8 cellular contexts compared by ENCODE assay signal in genomic region chr12:62260733-62261683, GRCh38. TPM values are rescaled to one million over a fixed set of nuclear protein-coding genes. Genes with fewer than 3 reads are reported as not detected.
DNase-seq lines count a peak whose midpoint lies in the region; ATAC-seq and TF ChIP-seq lines count a peak whose summit lies in the region.

No MANE protein-coding gene starts in this region.

- H3K36me3 Mint-ChIP-seq in Calu3 (ENCODE audit: insufficient read depth, unreplicated experiment): peaks cover 32% of the 10 kb centered on the region

- TF ChIP-seq CTCF in Calu3 (IDR thresholded peaks at IDR 0.05; ENCODE audit: unreplicated experiment): no peak
- TF ChIP-seq CTCF in adrenal gland (IDR thresholded peaks at IDR 0.05): no peak

- 1 to 3% (median 2%) methylated on average over 19 to 26 of the region's 26 CpGs for WGBS in adrenal gland, 4 donors

- DNase-seq in Calu3 (peak; percentile 30), HPDE6-E6E7 (ENCODE audit: extremely low spot score) (peak; percentile 26), SJSA1 (ENCODE audit: low read depth in 1 of 2, low spot score in 2 of 2) (peak in 1 of 2 experiments; percentile 40), adrenal gland (peak in 6 of 7 donors; percentile 38 to 73 (median 46)), left ventricle myocardium superior (no peak), putamen (ENCODE audit: low spot score) (peak; percentile 63), 8988T (no peak)

- TSS peak; percentile 35 for BruUV-seq in Calu3 (replicated peaks; lab: Mats Ljungman, UMichigan)

- H3K27ac ChIP-seq in SJSA1 (peak overlapping the region; percentile 61), adrenal gland (peak overlapping the region; percentile 86 to 98 (median 94))

- H3K9me3 Mint-ChIP-seq in Calu3 (ENCODE audit: low read depth, unreplicated experiment): no peaks in the 10 kb centered on the region

- H3K4me1 ChIP-seq in SJSA1 (replicated peaks): no peaks in the 10 kb centered on the region
- H3K4me1 ChIP-seq in adrenal gland (replicated peaks in 1 of 2): peaks cover 15 to 65% of the 10 kb centered on the region in 2 donors

- no peaks in the 10 kb centered on the region for H3K27me3 ChIP-seq in SJSA1 (replicated peaks)
- no peaks in the 10 kb centered on the region for H3K27me3 ChIP-seq in adrenal gland

- TF ChIP-seq POLR2A in adrenal gland (IDR thresholded peaks at IDR 0.05): no peak

- CTCF ChIA-PET in Calu3 (lab: Charles Lee): no interaction called here

- peaks cover 18% of the 10 kb centered on the region for H3K4me1 Mint-ChIP-seq in Calu3 (ENCODE audit: low read depth, unreplicated experiment)

- intact Hi-C loops in Calu3 (cut with micrococcal nuclease; ENCODE audit: unreplicated experiment): loop anchor here (10.0 kb wide), 2 partner anchors 554 to 804 kb away; no protein-coding TSS in a partner anchor
- intact Hi-C loops in adrenal gland (cut with DNase I): loop anchor here in 1 of 2 donors (10.0 kb wide), 1 partner anchor 74 kb away; no protein-coding TSS in a partner anchor
- intact Hi-C loops in left ventricle myocardium superior (cut with micrococcal nuclease): no loop called here

- H3K36me3 ChIP-seq in SJSA1 (peaks cover 4% of the 10 kb centered on the region; the same call in 1 of the 2 replicates), adrenal gland (replicated peaks in 1 of 2) (no peaks in the 10 kb centered on the region)

- peak overlapping the region; percentile 98 for H3K27ac Mint-ChIP-seq in Calu3 (ENCODE audit: unreplicated experiment)

- peak overlapping the region; percentile 90 for H3K4me3 Mint-ChIP-seq in Calu3 (ENCODE audit: low read depth, unreplicated experiment)

- H3K27me3 Mint-ChIP-seq in Calu3 (ENCODE audit: unreplicated experiment): no peaks in the 10 kb centered on the region

- peak overlapping the region; percentile 75 for H3K4me3 ChIP-seq in SJSA1
- peak overlapping the region; percentile 84 to 99 (median 94) for H3K4me3 ChIP-seq in adrenal gland

- H3K9me3 ChIP-seq in SJSA1 (replicated peaks): no peaks in the 10 kb centered on the region
- H3K9me3 ChIP-seq in adrenal gland (replicated peaks in 1 of 3): no peaks in the 10 kb centered on the region

- ATAC-seq in GM21367 (IDR thresholded peaks at IDR 0.05; ENCODE audit: unreplicated experiment) (peak; percentile 41), left ventricle myocardium superior (peak; percentile 32)

RNA-seq across cellular contexts. Expression of gene USP15, which starts 0.8 kb away (rescaled TPM):
- total RNA-seq in Calu3 (2022): 66.1 and 82.4 TPM in 2 replicates
- 29.0 and 36.3 TPM in 2 replicates for total RNA-seq in SJSA1 (2014; rRNA removed; shearing (Covaris generic))
- 100 to 1,000 TPM in 1 of 8 donors, 10 to 100 TPM in 7; 25.9 to 148 (median 56.0) TPM for total RNA-seq in adrenal gland
- polyA plus RNA-seq in adrenal gland: 100 to 1,000 TPM in 1 of 3 donors, 10 to 100 TPM in 2; 56.0 to 122 (median 93.2) TPM
- total RNA-seq in left ventricle myocardium superior: 53.5 TPM

Comparison
In these comparisons a context has a peak if more than half of its experiments do, and no peak if none do; other contexts are left out.
1. DNase-seq: peak in Calu3 (single experiment), HPDE6-E6E7 (single experiment), adrenal gland (6 of 7) and putamen (single experiment); none in left ventricle myocardium superior (single experiment) and 8988T (single experiment).